Comparison of ENCODE assay signal across 8 cellular contexts in genomic region chr14:103880334-103880985, GRCh38. TPM values are rescaled to one million over a fixed set of nuclear protein-coding genes. Genes with fewer than 3 reads are reported as not detected.
DNase-seq lines count a peak whose midpoint lies in the region; ATAC-seq and TF ChIP-seq lines count a peak whose summit lies in the region.

No MANE protein-coding gene starts in this region.

- TF ChIP-seq POLR2A in sigmoid colon (IDR thresholded peaks at IDR 0.05) = no peak

- 12 to 14% methylated on average over 18 of the region's 18 CpGs for whole genome bisulfite sequencing in sigmoid colon, 2 donors

- H3K4me3 ChIP-seq in sigmoid colon = peak overlapping the region in 3 of 4 donors; percentile 2 to 14 (median 7)

- peak; percentile 26 to 48 for ATAC-seq in activated naive CD4-positive, alpha-beta T cell treated with anti-CD3 and anti-CD28 coated beads, Interleukin-2, amount 50 U/mL, for 72 hours
- peak; percentile 65 to 81 for ATAC-seq in left cardiac atrium
- ATAC-seq in HG02840 (IDR thresholded peaks at IDR 0.05; ENCODE audit: low FRiP score, unreplicated experiment) = no peak

- H3K36me3 Mint-ChIP-seq in IgD-negative memory B cell = no peaks in the 10 kb centered on the region
- H3K36me3 Mint-ChIP-seq in activated naive CD4-positive, alpha-beta T cell treated with anti-CD3 and anti-CD28 coated beads, Interleukin-2, amount 50 U/mL, for 72 hours = no peaks in the 10 kb centered on the region

- TF ChIP-seq CTCF in sigmoid colon (IDR thresholded peaks at IDR 0.05) = no peak

- peaks cover 6% of the 10 kb centered on the region for H3K27me3 Mint-ChIP-seq in IgD-negative memory B cell

- no peaks in the 10 kb centered on the region for H3K9me3 ChIP-seq in sigmoid colon

- intact Hi-C loops in left cardiac atrium (cut with DNase I) (loop anchor here in 1 of 2 donors (5.0 kb wide), 1 partner anchor 73 kb away; no protein-coding TSS in a partner anchor), sigmoid colon (cut with DNase I) (no loop called here)

- H3K36me3 ChIP-seq in sigmoid colon = no peaks in the 10 kb centered on the region

- peak; percentile 67 for DNase-seq in Ammon's horn (ENCODE audit: low spot score)
- no peak for DNase-seq in activated naive CD4-positive, alpha-beta T cell treated with anti-CD3 and anti-CD28 coated beads, Interleukin-2, amount 50 U/mL, for 72 hours (ENCODE audit: low spot score in 2 of 2)
- peak; percentile 87 for DNase-seq in left cardiac atrium
- peak; percentile 92 for DNase-seq in sigmoid colon
- DNase-seq in NCI-H128 (lab: John Stamatoyannopoulos, UW; ENCODE audit: unreplicated experiment) = no peak
- DNase-seq in NCI-H226 = no peak

- peak overlapping the region; percentile 39 to 73 (median 56) for H3K27ac ChIP-seq in sigmoid colon

- H3K4me1 ChIP-seq in sigmoid colon = peaks cover 0 to 39% (median 37%) of the 10 kb centered on the region in 4 donors

- H3K4me3 Mint-ChIP-seq in IgD-negative memory B cell = peak overlapping the region; percentile 45 to 90 (median 76)

- H3K4me1 Mint-ChIP-seq in IgD-negative memory B cell = peaks cover 0 to 5% (median 3%) of the 10 kb centered on the region in 3 donors

- TF ChIP-seq EP300 in sigmoid colon (IDR thresholded peaks at IDR 0.05) = no peak

- no peaks in the 10 kb centered on the region for H3K9me3 Mint-ChIP-seq in IgD-negative memory B cell
- no peaks in the 10 kb centered on the region for H3K9me3 Mint-ChIP-seq in activated naive CD4-positive, alpha-beta T cell treated with anti-CD3 and anti-CD28 coated beads, Interleukin-2, amount 50 U/mL, for 72 hours

- H3K27me3 ChIP-seq in sigmoid colon = no peaks in the 10 kb centered on the region

- H3K27ac Mint-ChIP-seq in IgD-negative memory B cell = no peak overlapping the region
- peak overlapping the region in 1 of 2 donors; percentile 54 for H3K27ac Mint-ChIP-seq in activated naive CD4-positive, alpha-beta T cell treated with anti-CD3 and anti-CD28 coated beads, Interleukin-2, amount 50 U/mL, for 72 hours

RNA-seq across cellular contexts. Expression of gene PPP1R13B, which starts 33.1 kb away (rescaled TPM):
- polyA plus RNA-seq in IgD-negative memory B cell (1.8 TPM), sigmoid colon (10 to 100 TPM in 1 of 3 donors, 1 to 10 TPM in 2; 9.6 to 26.9 (median 9.9) TPM)
- total RNA-seq in activated naive CD4-positive, alpha-beta T cell treated with anti-CD3 and anti-CD28 coated beads, Interleukin-2, amount 50 U/mL, for 72 hours = 10 to 100 TPM; 11.7 to 12.1 TPM
- total RNA-seq in left cardiac atrium (10 to 100 TPM; 63.0 to 89.3 TPM), sigmoid colon (10 to 100 TPM in 2 of 4 donors, 1 to 10 TPM in 2; 8.6 to 10.5 (median 10.1) TPM)

RNA-seq across cellular contexts. Expression of gene TDRD9, which starts 47.8 kb away (rescaled TPM):
- polyA plus RNA-seq in IgD-negative memory B cell = 2.0 TPM
- total RNA-seq in activated naive CD4-positive, alpha-beta T cell treated with anti-CD3 and anti-CD28 coated beads, Interleukin-2, amount 50 U/mL, for 72 hours = under 1 TPM; 0.10 to 0.68 TPM
- total RNA-seq in left cardiac atrium = 10 to 100 TPM in 1 of 2 donors, 1 to 10 TPM in 1; 3.5 to 12.1 TPM
- total RNA-seq in sigmoid colon = 1 to 10 TPM in 2 of 4 donors, under 1 TPM in 2; 0.68 to 4.6 (median 2.0) TPM
- 1 to 10 TPM in 2 of 3 donors, under 1 TPM in 1; 0.58 to 1.2 (median 1.2) TPM for polyA plus RNA-seq in sigmoid colon

Comparison
In these comparisons a context has a peak if more than half of its experiments do, and no peak if none do; other contexts are left out.
1. DNase-seq: peak in Ammon's horn (single experiment), left cardiac atrium (single experiment) and sigmoid colon (single experiment); none in activated naive CD4-positive, alpha-beta T cell treated with anti-CD3 and anti-CD28 coated beads, Interleukin-2, amount 50 U/mL, for 72 hours (0 of 2), NCI-H128 (single experiment) and NCI-H226 (single experiment).
2. RNA of gene PPP1R13B, which starts 33.1 kb away (total RNA-seq): 63.0 to 89.3 TPM in left cardiac atrium; 11.7 to 12.1 TPM in activated naive CD4-positive, alpha-beta T cell treated with anti-CD3 and anti-CD28 coated beads, Interleukin-2, amount 50 U/mL, for 72 hours and 8.6 to 10.5 TPM in sigmoid colon; every median in the first group is over 4 times any median in the second.